Comparison of ENCODE assay signal across 22 cellular contexts in genomic region chr7:109503421-109503820, GRCh38.
"Had no signal": no experiment of that assay in that cellular context is flagged by ENCODE, and none has a peak within 500 bp of the region (broad histone marks: within the 10 kb centered on the region; RNA-seq: fewer than 3 reads in every experiment).

No MANE protein-coding gene starts in this region.

- H3K36me3 ChIP-seq: lower lobe of right lung, neutrophil, spleen, suprapubic skin, thoracic aorta, tibial artery, upper lobe of right lung had no signal

- H3K4me3 ChIP-seq: lower lobe of right lung, psoas muscle, skin epidermis, spleen, suprapubic skin, thoracic aorta, tibial artery, upper lobe of right lung had no signal

- H3K9ac ChIP-seq: parathyroid adenoma had no signal

- H3K27me3 ChIP-seq: neutrophil, spleen, suprapubic skin, tibial artery, upper lobe of right lung had no signal

- H2AFZ ChIP-seq: parathyroid adenoma had no signal

- DNase-seq: head of caudate nucleus; hippocampal formation; immature natural killer cell; kidney; lower lobe of right lung; mammary epithelial cell; mesenchymal stem cell; naive thymus-derived CD8-positive, alpha-beta T cell; occipital lobe; psoas muscle; spleen; stimulated activated CD4-positive, alpha-beta T cell treated with anti-CD3 and anti-CD28 coated beads, Interleukin-4, amount 100 ng/mL, for 24 hours; stimulated activated naive CD4-positive, alpha-beta T cell; tibial artery; upper lobe of right lung had no signal

- H3K79me2 ChIP-seq: parathyroid adenoma had no signal

- H3K27ac ChIP-seq: lower lobe of right lung, neutrophil, parathyroid adenoma, psoas muscle, skin epidermis, spleen, suprapubic skin, thoracic aorta, tibial artery, upper lobe of right lung had no signal

- ATAC-seq: lower lobe of right lung; naive thymus-derived CD8-positive, alpha-beta T cell; psoas muscle; sciatic nerve; stimulated activated effector memory CD8-positive, alpha-beta T cell treated with anti-CD3 and anti-CD28 coated beads, Interleukin-12 subunit alpha, Interleukin-12 subunit beta, amount 100 ng/mL, for 72 hours; upper lobe of right lung had no signal

- H3K4me1 ChIP-seq: lower lobe of right lung, parathyroid adenoma, psoas muscle, spleen, suprapubic skin, tibial artery, upper lobe of right lung had no signal

- H3K9me3 ChIP-seq: neutrophil, psoas muscle, suprapubic skin, thoracic aorta, upper lobe of right lung had no signal
